ENCODE assay signal across 8 cellular contexts in the genomic region with DNA sequence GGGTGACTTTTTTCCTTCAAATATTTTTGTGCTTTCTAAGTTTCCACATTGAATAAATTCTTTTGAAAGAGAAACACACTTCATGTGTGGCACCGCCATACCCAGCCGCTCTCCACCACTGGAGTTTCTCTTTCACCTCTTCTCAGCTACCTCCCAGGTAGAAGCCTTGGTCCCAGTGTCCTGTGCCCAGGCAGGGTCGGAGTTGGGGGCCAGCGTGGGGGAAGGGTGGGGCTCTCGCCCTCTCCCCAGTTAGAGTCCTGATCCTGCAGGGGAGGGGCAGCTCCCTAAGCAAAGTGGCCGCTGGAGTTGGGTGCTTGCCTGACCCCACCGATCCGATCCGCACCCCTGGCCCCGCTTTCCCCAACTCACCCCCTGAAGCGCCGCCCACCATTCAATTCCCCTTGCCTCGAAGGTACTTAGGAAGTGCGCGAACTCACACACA. TPM values are rescaled to one million over a fixed set of nuclear protein-coding genes. Genes with fewer than 3 reads are reported as not detected.
A peak's percentile ranks its signal among the peaks of the same experiment; 100 is the strongest.
DNase-seq lines count a peak whose midpoint lies in the region; ATAC-seq, FAIRE-seq and TF ChIP-seq lines count a peak whose summit lies in the region.

No MANE protein-coding gene starts in this region.

- no peak for TF ChIP-seq POLR2A in GM12892 (IDR thresholded peaks at IDR 0.05; ENCODE audit: low read depth, low read length)
- no peak for TF ChIP-seq POLR2A in gastroesophageal sphincter (IDR thresholded peaks at IDR 0.05)
- no peak for TF ChIP-seq POLR2A in sigmoid colon (IDR thresholded peaks at IDR 0.05)

- H3K4me1 ChIP-seq in gastroesophageal sphincter: peaks cover 0 to 39% (median 11%) of the 10 kb centered on the region in 3 donors
- H3K4me1 ChIP-seq in sigmoid colon: peaks cover 0 to 33% (median 16%) of the 10 kb centered on the region in 4 donors

- peaks cover 41% of the 10 kb centered on the region for H3K27me3 Mint-ChIP-seq in T-helper 17 cell

- peaks cover 17% of the 10 kb centered on the region for H3K4me1 Mint-ChIP-seq in T-helper 17 cell

- no peaks in the 10 kb centered on the region for H3K9me3 ChIP-seq in T-helper 17 cell (ENCODE audit: control insufficient read depth, low read length, poor library complexity, severe bottlenecking)
- no peaks in the 10 kb centered on the region for H3K9me3 ChIP-seq in gastroesophageal sphincter
- H3K9me3 ChIP-seq in sigmoid colon: no peaks in the 10 kb centered on the region

- TF ChIP-seq CTCF in gastroesophageal sphincter (IDR thresholded peaks at IDR 0.05) (no peak), sigmoid colon (IDR thresholded peaks at IDR 0.05) (no peak)

- DNase-seq in GM12892 (ENCODE audit: insufficient read length) (no peak), T-helper 17 cell (no peak), sigmoid colon (no peak), NCI-H526 treated with DMSO at 0.1 percent for 48 hours (lab: John Stamatoyannopoulos, UW) (no peak), HT-29 (ENCODE audit: low spot score) (no peak), ecto neural progenitor cell (ENCODE audit: low spot score) (no peak)

- H3K36me3 ChIP-seq in gastroesophageal sphincter (no peaks in the 10 kb centered on the region), sigmoid colon (no peaks in the 10 kb centered on the region)

- WGBS in gastroesophageal sphincter (ENCODE audit: low coverage in 1 of 2), 2 donors: 6 to 36% methylated on average over 5 to 7 of the region's 15 CpGs
- WGBS in sigmoid colon, 2 donors: 4 to 10% methylated on average over 15 of the region's 15 CpGs

- no peak for TF ChIP-seq EP300 in gastroesophageal sphincter (IDR thresholded peaks at IDR 0.05)
- TF ChIP-seq EP300 in sigmoid colon (IDR thresholded peaks at IDR 0.05): no peak

- peak overlapping the region; percentile 37 for H3K27ac Mint-ChIP-seq in T-helper 17 cell

- peak overlapping the region; percentile 92 for H3K4me3 Mint-ChIP-seq in T-helper 17 cell

- peaks cover 2% of the 10 kb centered on the region for H3K36me3 Mint-ChIP-seq in T-helper 17 cell (ENCODE audit: low read depth)

- peak; percentile 77 for FAIRE-seq in GM12892 (lab: Jason Lieb, UNC)

- intact Hi-C loops in sigmoid colon (cut with DNase I): loop anchor here (10.0 kb wide), 1 partner anchor 206 kb away; no protein-coding TSS in a partner anchor

- ATAC-seq in T-helper 17 cell: no peak
- ATAC-seq in gastroesophageal sphincter: no peak
- no peak for ATAC-seq in GM21367 (IDR thresholded peaks at IDR 0.05; ENCODE audit: unreplicated experiment)

- H3K4me3 ChIP-seq in gastroesophageal sphincter: peak overlapping the region; percentile 67 to 81
- peak overlapping the region; percentile 52 to 83 (median 78) for H3K4me3 ChIP-seq in sigmoid colon

- H3K27me3 ChIP-seq in gastroesophageal sphincter: no peaks in the 10 kb centered on the region
- no peaks in the 10 kb centered on the region for H3K27me3 ChIP-seq in sigmoid colon

- H3K27ac ChIP-seq in gastroesophageal sphincter: peak overlapping the region in 3 of 4 donors; percentile 71 to 84 (median 81)
- H3K27ac ChIP-seq in sigmoid colon: peak overlapping the region; percentile 54 to 77 (median 72)

RNA-seq across cellular contexts. Expression of a gene that starts 0.8 kb away (rescaled TPM):
- 13.9 TPM for polyA plus RNA-seq in GM12892 (2012; ENCODE audit: missing spikeins)
- 1 to 10 TPM in 1 of 2 donors, under 1 TPM in 1; 0.26 to 1.3 TPM for total RNA-seq in T-helper 17 cell
- total RNA-seq in gastroesophageal sphincter: 1 to 10 TPM; 3.8 to 10.0 (median 5.3) TPM
- 1 to 10 TPM; 3.5 to 9.1 (median 5.1) TPM for total RNA-seq in sigmoid colon
- 10 to 100 TPM; 18.0 to 40.2 (median 20.2) TPM for polyA plus RNA-seq in sigmoid colon
- total RNA-seq in HT-29 (2014; rRNA removed; shearing (Covaris generic)): 4.4 and 5.3 TPM in 2 replicates
